11 cellular contexts compared by ENCODE assay signal in genomic region chr2:156538083-156538504, GRCh38.
DNase-seq lines count a peak whose midpoint lies in the region; ATAC-seq and TF ChIP-seq lines count a peak whose summit lies in the region.
"Had no signal": no experiment of that assay in that cellular context is flagged by ENCODE, and none has a peak within 500 bp of the region (broad histone marks: within the 10 kb centered on the region; RNA-seq: fewer than 3 reads in every experiment).

No MANE protein-coding gene starts in this region.

- no peaks in the 10 kb centered on the region for H3K9me3 ChIP-seq in CD4-positive, alpha-beta T cell (ENCODE audit: control insufficient read depth, low read length)
- H3K9me3 ChIP-seq: uterus had no signal

- no peak overlapping the region for H2BK120ac ChIP-seq in mesendoderm (ENCODE audit: low read depth, low read length)

- peaks cover 5% of the 10 kb centered on the region for H3K36me3 Mint-ChIP-seq in CD4-positive, alpha-beta T cell (ENCODE audit: low read depth)

- no peak overlapping the region for H3K27ac Mint-ChIP-seq in CD4-positive, alpha-beta T cell
- H3K27ac Mint-ChIP-seq: endodermal cell had no signal

- intact Hi-C loops in CD4-positive, alpha-beta T cell (cut with DNase I, micrococcal nuclease) = no loop called here

- H2BK5ac ChIP-seq in mesendoderm (ENCODE audit: low read length) = no peak overlapping the region

- H4K5ac ChIP-seq in mesendoderm (ENCODE audit: low read length) = no peak overlapping the region

- H3K36me3 ChIP-seq in mesendoderm (ENCODE audit: control insufficient read depth, insufficient read depth, low read length) = no peaks in the 10 kb centered on the region
- H3K36me3 ChIP-seq: uterus had no signal

- H3K4me3 Mint-ChIP-seq in CD4-positive, alpha-beta T cell = no peak overlapping the region
- H3K4me3 Mint-ChIP-seq: endodermal cell had no signal

- H3K27me3 ChIP-seq in mesendoderm (ENCODE audit: insufficient read depth, low read length, poor library complexity) = no peaks in the 10 kb centered on the region
- H3K27me3 ChIP-seq in CD4-positive, alpha-beta T cell (ENCODE audit: control insufficient read depth, insufficient read depth, low read length) = no peaks in the 10 kb centered on the region
- H3K27me3 ChIP-seq: uterus had no signal

- H3K9ac ChIP-seq in mesendoderm (ENCODE audit: low read length) = no peak overlapping the region

- no peak for TF ChIP-seq CTCF in CD4-positive, alpha-beta T cell (IDR thresholded peaks at IDR 0.05)

- no peak overlapping the region for H3K4me3 ChIP-seq in mesendoderm (ENCODE audit: low read length)
- H3K4me3 ChIP-seq: uterus had no signal

- H2AK5ac ChIP-seq in mesendoderm (ENCODE audit: low read length) = no peak overlapping the region

- H3K56ac ChIP-seq in mesendoderm (ENCODE audit: low read length) = no peak overlapping the region

- no peak overlapping the region for H4K8ac ChIP-seq in mesendoderm (ENCODE audit: low read depth, low read length)

- H3K9me3 Mint-ChIP-seq in CD4-positive, alpha-beta T cell = no peaks in the 10 kb centered on the region

- POLR2A ChIA-PET in CD4-positive, alpha-beta T cell (lab: Charles Lee) = no interaction called here

- no peaks in the 10 kb centered on the region for H3K27me3 Mint-ChIP-seq in CD4-positive, alpha-beta T cell

- H3K4ac ChIP-seq in mesendoderm (ENCODE audit: low read depth, low read length) = no peak overlapping the region

- no peak overlapping the region for H3K27ac ChIP-seq in mesendoderm (ENCODE audit: low read depth, low read length)
- no peak overlapping the region for H3K27ac ChIP-seq in CD4-positive, alpha-beta T cell (ENCODE audit: low read depth, low read length)
- H3K27ac ChIP-seq: uterus had no signal

- H3K79me1 ChIP-seq in mesendoderm (ENCODE audit: low read length) = no peaks in the 10 kb centered on the region

- no peak overlapping the region for H3K23ac ChIP-seq in mesendoderm (ENCODE audit: low read length)

- ATAC-seq in GM19035 (IDR thresholded peaks at IDR 0.05; ENCODE audit: unreplicated experiment) (peak; percentile 76), HG02623 (IDR thresholded peaks at IDR 0.05; ENCODE audit: unreplicated experiment) (peak; percentile 56)
- no peak for ATAC-seq in CD4-positive, alpha-beta T cell (ENCODE audit: poor library complexity)

- H3K18ac ChIP-seq in mesendoderm (ENCODE audit: low read length) = no peak overlapping the region

- H2BK15ac ChIP-seq in mesendoderm (replicated peaks; ENCODE audit: low read depth) = no peak overlapping the region

- CTCF ChIA-PET in CD4-positive, alpha-beta T cell (lab: Charles Lee) = no interaction called here

- H3K4me2 ChIP-seq in mesendoderm (ENCODE audit: low read length) = no peak overlapping the region

- no CpG with 5 or more reads among the region's 2 CpGs for WGBS in mesendoderm (ENCODE audit: extremely low coverage, insufficient coverage, low lambda C conversion rate)

- peaks cover 28% of the 10 kb centered on the region for H3K4me1 Mint-ChIP-seq in CD4-positive, alpha-beta T cell (ENCODE audit: low read depth)

- no peaks in the 10 kb centered on the region for H3K4me1 ChIP-seq in mesendoderm (ENCODE audit: control insufficient read depth, low read depth, low read length)
- H3K4me1 ChIP-seq: uterus had no signal

- DNase-seq in HS-5 (ENCODE audit: low read depth) = peak; percentile 3
- DNase-seq in mesendoderm = peak; percentile 95
- no peak for DNase-seq in NCI-H2107 treated with DMSO at 0.1 percent for 48 hours (lab: John Stamatoyannopoulos, UW; ENCODE audit: unreplicated experiment)
- no peak for DNase-seq in CD4-positive, alpha-beta T cell
- no peak for DNase-seq in inferior parietal cortex (ENCODE audit: extremely low spot score)
- DNase-seq in activated effector memory CD4-positive, alpha-beta T cell treated with Interleukin-2 at 50 U/mL for 16 hours = no peak
- DNase-seq: endodermal cell; stimulated activated CD4-positive, alpha-beta T cell treated with anti-CD3 and anti-CD28 coated beads, Interleukin-1b, Interleukin-23, amount 100 ng/mL, for 48 hours; uterus had no signal

- H3K79me2 ChIP-seq in mesendoderm (ENCODE audit: control insufficient read depth, insufficient read depth, low read length) = no peaks in the 10 kb centered on the region

Comparison
In these comparisons a context has a peak if more than half of its experiments do, and no peak if none do; other contexts are left out.
1. DNase-seq: peak in HS-5 (single experiment) and mesendoderm (single experiment); none in NCI-H2107 treated with DMSO at 0.1 percent for 48 hours (single experiment), CD4-positive, alpha-beta T cell (0 of 10), inferior parietal cortex (single experiment) and activated effector memory CD4-positive, alpha-beta T cell treated with Interleukin-2 at 50 U/mL for 16 hours (single experiment).